ENCODE assay signal across 18 cellular contexts in genomic region chr22:35434061-35434750, GRCh38. TPM values are rescaled to one million over a fixed set of nuclear protein-coding genes. Genes with fewer than 3 reads are reported as not detected.
DNase-seq lines count a peak whose midpoint lies in the region; FAIRE-seq and TF ChIP-seq lines count a peak whose summit lies in the region.
"Had no signal": no experiment of that assay in that cellular context is flagged by ENCODE, and none has a peak within 500 bp of the region (broad histone marks: within the 10 kb centered on the region; RNA-seq: fewer than 3 reads in every experiment).

No MANE protein-coding gene starts in this region.

- peaks cover 73% of the 10 kb centered on the region for H3K36me3 Mint-ChIP-seq in T-helper 2 cell treated with Interferon-gamma antibody and Interleukin-4, amounts not matched to agents 5 μg/mL and 100 μg/mL, for 36 hours (ENCODE audit: low read depth)

- H3K23ac ChIP-seq in trophoblast cell (ENCODE audit: low read length) = no peak overlapping the region

- H4K12ac ChIP-seq in trophoblast cell (ENCODE audit: low read depth, low read length) = no peak overlapping the region

- H3K9me3 ChIP-seq in endothelial cell of umbilical vein (replicated peaks; ENCODE audit: control insufficient read depth, insufficient read depth, low read length) (no peaks in the 10 kb centered on the region), trophoblast cell (ENCODE audit: insufficient read depth, low read depth, low read length) (peaks cover 12% of the 10 kb centered on the region), smooth muscle cell (replicated peaks; ENCODE audit: low read depth) (no peaks in the 10 kb centered on the region)

- no peak overlapping the region for H4K8ac ChIP-seq in trophoblast cell (ENCODE audit: low read depth, low read length)

- H3K27me3 Mint-ChIP-seq in T-helper 2 cell treated with Interferon-gamma antibody and Interleukin-4, amounts not matched to agents 5 μg/mL and 100 μg/mL, for 36 hours (ENCODE audit: low read depth) = no peaks in the 10 kb centered on the region

- H3K14ac ChIP-seq in trophoblast cell (ENCODE audit: low read length) = no peak overlapping the region

- H3K4me3 Mint-ChIP-seq in T-helper 2 cell treated with Interferon-gamma antibody and Interleukin-4, amounts not matched to agents 5 μg/mL and 100 μg/mL, for 36 hours = no peak overlapping the region

- FAIRE-seq in endothelial cell of umbilical vein (lab: Jason Lieb, UNC) = peak; percentile 49
- FAIRE-seq: GM12878 had no signal

- H3K27me3 ChIP-seq in endothelial cell of umbilical vein (ENCODE audit: control insufficient read depth in 2 of 2, insufficient read depth in 2 of 2, low read length in 2 of 2) (no peaks in the 10 kb centered on the region), trophoblast cell (ENCODE audit: insufficient read depth, low read length) (no peaks in the 10 kb centered on the region), smooth muscle cell (ENCODE audit: low read depth) (no peaks in the 10 kb centered on the region)
- H3K27me3 ChIP-seq: Peyer's patch had no signal

- DNase-seq in NCI-H82 (lab: John Stamatoyannopoulos, UW) (peak; percentile 15), NCI-H82 treated with DMSO at 0.1 percent for 48 hours (lab: John Stamatoyannopoulos, UW; ENCODE audit: unreplicated experiment) (no peak), SK-MEL-5 (ENCODE audit: low read depth, low spot score) (peak; percentile 22), endothelial cell of umbilical vein (ENCODE audit: low read depth, low spot score) (no peak), trophoblast cell (peak; percentile 30 to 63), smooth muscle cell (lab: John Stamatoyannopoulos, UW; ENCODE audit: unreplicated experiment) (no peak), NCI-H2196 treated with DMSO at 0.1 percent for 48 hours (lab: John Stamatoyannopoulos, UW; ENCODE audit: unreplicated experiment) (no peak)
- no peak for DNase-seq in T-helper 2 cell treated with Interferon-gamma antibody and Interleukin-4, amounts not matched to agents 5 μg/mL and 100 μg/mL, for 36 hours (ENCODE audit: low spot score)
- DNase-seq: 8988T, GF-D8, GOT3, NCI-H187, NCI-H2107, NCI-H526 treated with DMSO at 0.1 percent for 48 hours, Peyer's patch, Right ventricle myocardium superior had no signal

- no peak overlapping the region for H2AFZ ChIP-seq in endothelial cell of umbilical vein (ENCODE audit: low read depth, low read length)
- no peak overlapping the region for H2AFZ ChIP-seq in trophoblast cell (ENCODE audit: insufficient read depth, low read length, poor library complexity)
- H2AFZ ChIP-seq in smooth muscle cell (ENCODE audit: low read depth) = no peak overlapping the region

- H2AK5ac ChIP-seq in trophoblast cell (ENCODE audit: low read length) = no peak overlapping the region

- H3K36me3 ChIP-seq in endothelial cell of umbilical vein (ENCODE audit: control insufficient read depth in 2 of 2, extremely low read depth in 1 of 2, insufficient read depth in 2 of 2, low read length in 2 of 2) (no peaks in the 10 kb centered on the region), trophoblast cell (ENCODE audit: control insufficient read depth in 1 of 2, insufficient read depth in 2 of 2, low read length in 2 of 2) (peaks cover 22 to 26% of the 10 kb centered on the region in 2 experiments), smooth muscle cell (ENCODE audit: low read depth) (no peaks in the 10 kb centered on the region)
- H3K36me3 ChIP-seq: Peyer's patch had no signal

- H4K20me1 ChIP-seq in endothelial cell of umbilical vein (replicated peaks; ENCODE audit: control insufficient read depth, extremely low read depth, insufficient read depth, low read length) = no peaks in the 10 kb centered on the region
- no peaks in the 10 kb centered on the region for H4K20me1 ChIP-seq in smooth muscle cell (ENCODE audit: low read depth)

- H3K27ac ChIP-seq in endothelial cell of umbilical vein (ENCODE audit: insufficient read depth, low read depth, low read length) (no peak overlapping the region), trophoblast cell (ENCODE audit: low read depth, low read length) (no peak overlapping the region), smooth muscle cell (ENCODE audit: low read depth) (no peak overlapping the region)
- H3K27ac ChIP-seq: Peyer's patch, SK-N-MC had no signal

- H3K4me3 ChIP-seq in endothelial cell of umbilical vein (replicated peaks in 1 of 3; ENCODE audit: insufficient read depth in 1 of 3, low read depth in 1 of 3, low read length in 3 of 3) = no peak overlapping the region
- H3K4me3 ChIP-seq in trophoblast cell (ENCODE audit: low read depth, low read length) = peak overlapping the region; percentile 29
- no peak overlapping the region for H3K4me3 ChIP-seq in smooth muscle cell
- H3K4me3 ChIP-seq: GM12878, Peyer's patch, SK-N-MC had no signal

- intact Hi-C loops in endothelial cell of umbilical vein (cut with micrococcal nuclease) = no loop called here

- CTCF ChIA-PET in endothelial cell of umbilical vein (lab: Charles Lee) = interaction anchor here (0.7 to 9.4 kb wide), 6 partner anchors 13 to 690 kb away, joined by 3 to 196 read pairs (median 3); no protein-coding TSS in a partner anchor

- H3K4me2 ChIP-seq in endothelial cell of umbilical vein (ENCODE audit: insufficient read depth, low read length) (no peak overlapping the region), trophoblast cell (ENCODE audit: low read length) (no peak overlapping the region), smooth muscle cell (no peak overlapping the region)

- H3K9me1 ChIP-seq in endothelial cell of umbilical vein (replicated peaks; ENCODE audit: control insufficient read depth, extremely low read depth, insufficient read depth, low read length) = no peaks in the 10 kb centered on the region

- no peak overlapping the region for H4K91ac ChIP-seq in trophoblast cell (ENCODE audit: low read depth, low read length)

- no peak overlapping the region for H3K27ac Mint-ChIP-seq in T-helper 2 cell treated with Interferon-gamma antibody and Interleukin-4, amounts not matched to agents 5 μg/mL and 100 μg/mL, for 36 hours

- no peak overlapping the region for H2BK5ac ChIP-seq in trophoblast cell (ENCODE audit: low read depth, low read length, poor library complexity)

- H3K79me2 ChIP-seq in endothelial cell of umbilical vein (ENCODE audit: control insufficient read depth, insufficient read depth, low read length) (no peaks in the 10 kb centered on the region), trophoblast cell (ENCODE audit: control insufficient read depth, insufficient read depth, low read length, poor library complexity) (no peaks in the 10 kb centered on the region), smooth muscle cell (ENCODE audit: low read depth) (no peaks in the 10 kb centered on the region)

- BruUV-seq in endothelial cell of umbilical vein (replicated peaks; lab: Mats Ljungman, UMichigan) = no TSS peak

- H2BK120ac ChIP-seq in trophoblast cell (ENCODE audit: insufficient read depth, low read length, poor library complexity) = no peak overlapping the region

- no peaks in the 10 kb centered on the region for H3K4me1 Mint-ChIP-seq in T-helper 2 cell treated with Interferon-gamma antibody and Interleukin-4, amounts not matched to agents 5 μg/mL and 100 μg/mL, for 36 hours (ENCODE audit: low read depth)

- TF ChIP-seq CTCF in endothelial cell of umbilical vein (IDR thresholded peaks at IDR 0.05; ENCODE audit: extremely low read depth in 1 of 2, insufficient read depth in 1 of 2, low read depth in 1 of 2, low read length in 2 of 2) (no peak), smooth muscle cell (IDR thresholded peaks at IDR 0.05; ENCODE audit: borderline replicate concordance, insufficient read depth, poor library complexity, severe bottlenecking) (no peak)

- peaks cover 11% of the 10 kb centered on the region for H3K9me3 Mint-ChIP-seq in T-helper 2 cell treated with Interferon-gamma antibody and Interleukin-4, amounts not matched to agents 5 μg/mL and 100 μg/mL, for 36 hours

- dilution Hi-C loops in endothelial cell of umbilical vein (cut with MboI; ENCODE audit: extremely low pct_ligation_motif_present, low sequenced_read_pairs) = no loop called here

- H3K79me1 ChIP-seq in trophoblast cell (ENCODE audit: low read length) = no peaks in the 10 kb centered on the region

- POLR2A ChIA-PET in endothelial cell of umbilical vein (lab: Charles Lee) = no interaction called here

- H3K9ac ChIP-seq in endothelial cell of umbilical vein (replicated peaks; ENCODE audit: extremely low read depth, insufficient read depth, low read length) (no peak overlapping the region), trophoblast cell (ENCODE audit: low read length) (no peak overlapping the region), smooth muscle cell (ENCODE audit: low read depth) (no peak overlapping the region)

- no peak for TF ChIP-seq POLR2A in endothelial cell of umbilical vein (IDR thresholded peaks at IDR 0.05; ENCODE audit: low read depth, low read length)

- no peaks in the 10 kb centered on the region for H3K4me1 ChIP-seq in endothelial cell of umbilical vein (ENCODE audit: control insufficient read depth, extremely low read depth, insufficient read depth, low read length)
- H3K4me1 ChIP-seq in trophoblast cell (ENCODE audit: control insufficient read depth in 1 of 2, insufficient read depth in 2 of 2, low read length in 2 of 2) = peaks cover 0 to 3% of the 10 kb centered on the region in 2 experiments
- no peaks in the 10 kb centered on the region for H3K4me1 ChIP-seq in smooth muscle cell (ENCODE audit: low read depth)

- H3K18ac ChIP-seq in trophoblast cell (ENCODE audit: low read length) = no peak overlapping the region

- no peaks in the 10 kb centered on the region for H3F3A ChIP-seq in smooth muscle cell (ENCODE audit: low read depth)

- H3K4ac ChIP-seq in trophoblast cell (ENCODE audit: low read depth, low read length) = no peak overlapping the region

- in situ Hi-C loops in SK-MEL-5 (cut with HindIII; ENCODE audit: low pct_unique_long_range_greater_than_20kb, low sequenced_read_pairs) = no loop called here

- WGBS in trophoblast cell (ENCODE audit: extremely low coverage, insufficient coverage, insufficient read length) = no CpG with 5 or more reads among the region's 5 CpGs
- 91% methylated on average over 5 of the region's 5 CpGs for WGBS in smooth muscle cell (ENCODE audit: low lambda C conversion rate)

- H2BK12ac ChIP-seq in trophoblast cell (ENCODE audit: low read length) = no peak overlapping the region

RNA-seq across cellular contexts. Expression of gene MCM5, which starts 34.3 kb away (rescaled TPM):
- 64.2 TPM in 2 replicates for total RNA-seq in SK-MEL-5 (2014; rRNA removed; shearing (Covaris generic))
- polyA plus RNA-seq in SK-MEL-5 (2015; cell fraction: cytosol; rRNA removed) = 70.1 and 103 TPM in 2 replicates
- polyA plus RNA-seq in SK-MEL-5 (2015; cell fraction: nucleus; rRNA removed) = 131 TPM in 2 replicates
- total RNA-seq in endothelial cell of umbilical vein (111 and 125 TPM in 2 replicates), smooth muscle cell (7.4 and 28.7 TPM in 2 replicates)
- polyA plus RNA-seq in endothelial cell of umbilical vein (67.8 and 69.5 TPM in 2 replicates), smooth muscle cell (23.1 and 31.9 TPM in 2 replicates)
- 61.5 and 63.3 TPM in 2 replicates for polyA plus RNA-seq in endothelial cell of umbilical vein (2011; cell fraction: cytosol; rRNA removed)
- 75.6 and 93.8 TPM in 2 replicates for polyA plus RNA-seq in endothelial cell of umbilical vein (2011; cell fraction: nucleus; rRNA removed)
- polyA plus RNA-seq in endothelial cell of umbilical vein (2012) = 45.7 and 52.6 TPM in 2 replicates
- 82.6 and 88.7 TPM in 2 replicates for polyA minus RNA-seq in endothelial cell of umbilical vein
- polyA minus RNA-seq in endothelial cell of umbilical vein (2011; cell fraction: cytosol; rRNA and poly(A)+ RNA removed) = 98.1 TPM
- polyA minus RNA-seq in endothelial cell of umbilical vein (2011; cell fraction: nucleus; rRNA and poly(A)+ RNA removed) = 49.0 and 54.1 TPM in 2 replicates
- 35.5 and 35.9 TPM in 2 replicates for polyA plus RNA-seq in trophoblast cell (2013)

RNA-seq across cellular contexts. Expression of gene HMOX1, which starts 53.3 kb away (rescaled TPM):
- 45.3 and 49.0 TPM in 2 replicates for total RNA-seq in SK-MEL-5 (2014; rRNA removed; shearing (Covaris generic))
- polyA plus RNA-seq in SK-MEL-5 (2015; cell fraction: cytosol; rRNA removed) = 89.0 and 109 TPM in 2 replicates
- polyA plus RNA-seq in SK-MEL-5 (2015; cell fraction: nucleus; rRNA removed) = 26.1 and 29.0 TPM in 2 replicates
- total RNA-seq in endothelial cell of umbilical vein (29.2 and 41.1 TPM in 2 replicates), smooth muscle cell (11.7 and 13.7 TPM in 2 replicates)
- polyA plus RNA-seq in endothelial cell of umbilical vein (69.1 and 77.4 TPM in 2 replicates), smooth muscle cell (7.7 and 9.8 TPM in 2 replicates)
- 37.6 and 57.9 TPM in 2 replicates for polyA plus RNA-seq in endothelial cell of umbilical vein (2011; cell fraction: cytosol; rRNA removed)
- 22.6 and 34.8 TPM in 2 replicates for polyA plus RNA-seq in endothelial cell of umbilical vein (2011; cell fraction: nucleus; rRNA removed)
- 65.7 and 77.0 TPM in 2 replicates for polyA plus RNA-seq in endothelial cell of umbilical vein (2012)
- polyA minus RNA-seq in endothelial cell of umbilical vein = 24.8 and 26.4 TPM in 2 replicates
- 13.3 TPM for polyA minus RNA-seq in endothelial cell of umbilical vein (2011; cell fraction: cytosol; rRNA and poly(A)+ RNA removed)
- 10.7 and 20.2 TPM in 2 replicates for polyA minus RNA-seq in endothelial cell of umbilical vein (2011; cell fraction: nucleus; rRNA and poly(A)+ RNA removed)
- 298 and 341 TPM in 2 replicates for polyA plus RNA-seq in trophoblast cell (2013)

Comparison
In these comparisons a context has a peak if more than half of its experiments do, and no peak if none do; other contexts are left out.
1. DNase-seq: peak in NCI-H82 (single experiment), SK-MEL-5 (single experiment) and trophoblast cell (2 of 2); none in NCI-H82 treated with DMSO at 0.1 percent for 48 hours (single experiment), endothelial cell of umbilical vein (single experiment), smooth muscle cell (single experiment), NCI-H2196 treated with DMSO at 0.1 percent for 48 hours (single experiment) and T-helper 2 cell treated with Interferon-gamma antibody and Interleukin-4, amounts not matched to agents 5 μg/mL and 100 μg/mL, for 36 hours (single experiment).